37 cellular contexts compared by ENCODE assay signal in the genomic region with DNA sequence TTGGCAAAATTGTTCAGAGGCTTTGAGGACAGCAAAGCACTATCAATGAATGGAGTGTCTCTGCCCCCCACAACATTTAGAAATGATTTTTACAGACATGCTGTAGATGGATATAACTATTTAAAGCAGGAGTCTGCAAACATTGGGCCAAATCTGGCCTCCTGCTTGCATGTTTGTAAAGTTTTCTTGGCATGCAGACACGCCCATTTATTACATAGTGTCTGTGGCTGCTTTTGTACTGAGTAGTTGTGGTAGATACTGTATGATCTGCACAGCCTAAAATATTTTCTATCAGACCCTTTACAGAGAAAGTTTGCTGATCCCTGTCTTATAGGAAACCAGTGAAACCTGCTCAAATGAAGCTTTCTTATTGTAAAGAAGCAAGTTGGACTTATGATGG. TPM values are rescaled to one million over a fixed set of nuclear protein-coding genes. Genes with fewer than 3 reads are reported as not detected.
DNase-seq lines count a peak whose midpoint lies in the region; ATAC-seq, FAIRE-seq and TF ChIP-seq lines count a peak whose summit lies in the region.
"Had no signal": no experiment of that assay in that cellular context is flagged by ENCODE, and none has a peak within 500 bp of the region (broad histone marks: within the 10 kb centered on the region; RNA-seq: fewer than 3 reads in every experiment).

No MANE protein-coding gene starts in this region.

- no peaks in the 10 kb centered on the region for H3K9me3 Mint-ChIP-seq in astrocyte (ENCODE audit: unreplicated experiment)
- no peaks in the 10 kb centered on the region for H3K9me3 Mint-ChIP-seq in activated CD8-positive, alpha-beta T cell treated with anti-CD3 and anti-CD28 coated beads for 36 hours
- H3K9me3 Mint-ChIP-seq: activated CD4-positive, alpha-beta memory T cell treated with anti-CD3 and anti-CD28 coated beads, Interleukin-2, amount 10 ng/mL, durations not matched to agents 7 days and 5 days; activated T-helper 1 cell treated with anti-CD3 and anti-CD28 coated beads, Interleukin-12 subunit alpha, Interleukin-12 subunit beta, Interleukin-2, Interleukin-4 antibody, amounts not matched to agents 30 ng/mL and 10 ng/mL and 1 ng/mL, durations not matched to agents 14 hours and 24 hours and 36 hours; CD4-positive, CD25-positive, alpha-beta regulatory T cell; natural killer cell had no signal

- DNase-seq in GM04504 (ENCODE audit: low read depth) = peak; percentile 7
- DNase-seq in astrocyte (ENCODE audit: low read depth) = peak; percentile 45
- peak; percentile 15 for DNase-seq in fibroblast of mammary gland (ENCODE audit: low read depth)
- no peak for DNase-seq in activated CD8-positive, alpha-beta T cell treated with anti-CD3 and anti-CD28 coated beads for 36 hours
- DNase-seq in HUDEP-2 (lab: John Stamatoyannopoulos, UW; ENCODE audit: unreplicated experiment in 76 of 76) = no peak
- DNase-seq: activated CD4-positive, alpha-beta memory T cell treated with anti-CD3 and anti-CD28 coated beads, Interleukin-2, amount 10 ng/mL, durations not matched to agents 7 days and 5 days; activated CD8-positive, alpha-beta memory T cell treated with anti-CD3 and anti-CD28 coated beads, Interleukin-2, amount 50 U/mL, for 48 hours; activated naive CD4-positive, alpha-beta T cell treated with Interleukin-2 at 50 U/mL for 16 hours; AML-193; amniotic stem cell; Calu3; CD4-positive, CD25-positive, alpha-beta regulatory T cell; DND-41; effector CD4-positive, alpha-beta T cell; foreskin melanocyte; heart right ventricle; Karpas-422; kidney glomerular epithelial cell; lower lobe of right lung; natural killer cell; NCI-H1436; NCI-H2081 treated with DMSO at 0.1 percent for 48 hours; NCI-H2227 treated with DMSO at 0.1 percent for 48 hours; occipital lobe; Peyer's patch; psoas muscle; SHP77 treated with DMSO at 0.1 percent for 48 hours; stimulated activated CD4-positive, alpha-beta T cell treated with anti-CD3 and anti-CD28 coated beads, Interleukin-4, amount 100 ng/mL, for 24 hours; tibial artery had no signal

- H3K27ac Mint-ChIP-seq in astrocyte (ENCODE audit: unreplicated experiment) = no peak overlapping the region
- no peak overlapping the region for H3K27ac Mint-ChIP-seq in activated CD8-positive, alpha-beta T cell treated with anti-CD3 and anti-CD28 coated beads for 36 hours
- H3K27ac Mint-ChIP-seq: activated CD4-positive, alpha-beta memory T cell treated with anti-CD3 and anti-CD28 coated beads, Interleukin-2, amount 10 ng/mL, durations not matched to agents 7 days and 5 days; activated T-helper 1 cell treated with anti-CD3 and anti-CD28 coated beads, Interleukin-12 subunit alpha, Interleukin-12 subunit beta, Interleukin-2, Interleukin-4 antibody, amounts not matched to agents 30 ng/mL and 10 ng/mL and 1 ng/mL, durations not matched to agents 14 hours and 24 hours and 36 hours; CD4-positive, CD25-positive, alpha-beta regulatory T cell; natural killer cell had no signal

- no peaks in the 10 kb centered on the region for H3K79me2 ChIP-seq in astrocyte (ENCODE audit: insufficient read depth, low read length)

- H4K20me1 ChIP-seq in astrocyte (ENCODE audit: insufficient read depth, low read length) = no peaks in the 10 kb centered on the region

- H3K9me3 ChIP-seq in astrocyte (ENCODE audit: insufficient read depth, low read depth, low read length) = no peaks in the 10 kb centered on the region
- H3K9me3 ChIP-seq: breast epithelium, heart right ventricle, lower lobe of right lung, Peyer's patch, psoas muscle, tibial artery had no signal

- H3K4me1 Mint-ChIP-seq in astrocyte (ENCODE audit: low read depth, unreplicated experiment) = peaks cover 3% of the 10 kb centered on the region
- H3K4me1 Mint-ChIP-seq in activated CD8-positive, alpha-beta T cell treated with anti-CD3 and anti-CD28 coated beads for 36 hours (ENCODE audit: low read depth) = peaks cover 42% of the 10 kb centered on the region
- H3K4me1 Mint-ChIP-seq: natural killer cell had no signal

- POLR2A ChIA-PET in activated CD8-positive, alpha-beta T cell treated with anti-CD3 and anti-CD28 coated beads for 36 hours (lab: Charles Lee) = interaction anchor here (0.6 kb wide), 1 partner anchor 201 kb away, joined by 3 read pairs; no protein-coding TSS in a partner anchor

- H3K36me3 ChIP-seq in astrocyte (ENCODE audit: insufficient read depth, low read length) = peaks cover 11% of the 10 kb centered on the region
- H3K36me3 ChIP-seq: breast epithelium, Peyer's patch had no signal

- no peak overlapping the region for H3K9ac ChIP-seq in astrocyte (ENCODE audit: low read length)

- H3K27ac ChIP-seq in astrocyte (ENCODE audit: low read depth, low read length) = no peak overlapping the region
- H3K27ac ChIP-seq: breast epithelium, heart right ventricle, lower lobe of right lung, Peyer's patch, psoas muscle, tibial artery had no signal

- TF ChIP-seq CTCF in astrocyte (IDR thresholded peaks at IDR 0.05; ENCODE audit: insufficient read depth, low read depth, low read length) (no peak), fibroblast of mammary gland (conservative IDR thresholded peaks at IDR 0.05; ENCODE audit: control insufficient read depth, insufficient read depth, low read depth, low read length) (no peak)
- TF ChIP-seq CTCF in activated CD8-positive, alpha-beta T cell treated with anti-CD3 and anti-CD28 coated beads for 36 hours (IDR thresholded peaks at IDR 0.05) = no peak

- no peaks in the 10 kb centered on the region for H3K27me3 Mint-ChIP-seq in astrocyte (ENCODE audit: low read depth, unreplicated experiment)
- H3K27me3 Mint-ChIP-seq in activated CD8-positive, alpha-beta T cell treated with anti-CD3 and anti-CD28 coated beads for 36 hours = no peaks in the 10 kb centered on the region
- H3K27me3 Mint-ChIP-seq: activated CD4-positive, alpha-beta memory T cell treated with anti-CD3 and anti-CD28 coated beads, Interleukin-2, amount 10 ng/mL, durations not matched to agents 7 days and 5 days; CD4-positive, CD25-positive, alpha-beta regulatory T cell had no signal

- no peak overlapping the region for H2AFZ ChIP-seq in astrocyte (ENCODE audit: low read depth, low read length)

- H3K4me3 Mint-ChIP-seq in astrocyte (ENCODE audit: unreplicated experiment) = no peak overlapping the region
- H3K4me3 Mint-ChIP-seq in activated CD8-positive, alpha-beta T cell treated with anti-CD3 and anti-CD28 coated beads for 36 hours = no peak overlapping the region
- H3K4me3 Mint-ChIP-seq: activated CD4-positive, alpha-beta memory T cell treated with anti-CD3 and anti-CD28 coated beads, Interleukin-2, amount 10 ng/mL, durations not matched to agents 7 days and 5 days; activated T-helper 1 cell treated with anti-CD3 and anti-CD28 coated beads, Interleukin-12 subunit alpha, Interleukin-12 subunit beta, Interleukin-2, Interleukin-4 antibody, amounts not matched to agents 30 ng/mL and 10 ng/mL and 1 ng/mL, durations not matched to agents 14 hours and 24 hours and 36 hours; CD4-positive, CD25-positive, alpha-beta regulatory T cell; natural killer cell had no signal

- intact Hi-C loops in activated CD8-positive, alpha-beta T cell treated with anti-CD3 and anti-CD28 coated beads for 36 hours (cut with micrococcal nuclease) = loop anchor here (5.0 to 10.0 kb wide), 4 partner anchors 51 to 758 kb away; no protein-coding TSS in a partner anchor

- no peak overlapping the region for H3K4me3 ChIP-seq in astrocyte (ENCODE audit: insufficient read depth, low read depth, low read length)
- H3K4me3 ChIP-seq in fibroblast of mammary gland (ENCODE audit: control insufficient read depth, low read depth, low read length) = no peak overlapping the region
- H3K4me3 ChIP-seq: breast epithelium, heart right ventricle, lower lobe of right lung, Peyer's patch, psoas muscle, tibial artery had no signal

- no peaks in the 10 kb centered on the region for H3K27me3 ChIP-seq in astrocyte (ENCODE audit: insufficient read depth, low read length)
- H3K27me3 ChIP-seq: Peyer's patch, tibial artery had no signal

- peaks cover 2% of the 10 kb centered on the region for H3K36me3 Mint-ChIP-seq in astrocyte (ENCODE audit: low read depth, unreplicated experiment)
- H3K36me3 Mint-ChIP-seq in activated CD8-positive, alpha-beta T cell treated with anti-CD3 and anti-CD28 coated beads for 36 hours (ENCODE audit: low read depth) = peaks cover 54% of the 10 kb centered on the region
- H3K36me3 Mint-ChIP-seq: natural killer cell had no signal

- CTCF ChIA-PET in activated CD8-positive, alpha-beta T cell treated with anti-CD3 and anti-CD28 coated beads for 36 hours (lab: Charles Lee) = interaction anchor here (1.2 to 2.2 kb wide), 3 partner anchors 12 to 207 kb away, joined by 3 to 16 read pairs (median 4); no protein-coding TSS in a partner anchor

- ATAC-seq in HG02973 (IDR thresholded peaks at IDR 0.05; ENCODE audit: unreplicated experiment) = no peak
- no peak for ATAC-seq in activated CD8-positive, alpha-beta T cell treated with anti-CD3 and anti-CD28 coated beads for 36 hours
- no peak for ATAC-seq in GM21447 (IDR thresholded peaks at IDR 0.05; ENCODE audit: unreplicated experiment)
- ATAC-seq: activated CD4-positive, CD25-positive, alpha-beta regulatory T cell treated with anti-CD3 and anti-CD28 coated beads, Interleukin-2, amount 50 U/mL, for 24 hours; heart right ventricle; HepG2; lower lobe of right lung; natural killer cell; psoas muscle had no signal

- no peaks in the 10 kb centered on the region for H3K4me1 ChIP-seq in astrocyte (ENCODE audit: insufficient read depth, low read length)
- H3K4me1 ChIP-seq: breast epithelium, heart right ventricle, lower lobe of right lung, Peyer's patch, psoas muscle, tibial artery had no signal

- peak; percentile 83 for FAIRE-seq in astrocyte (lab: Jason Lieb, UNC)
- FAIRE-seq: colon, H54, HepG2 had no signal

- H3K4me2 ChIP-seq in astrocyte (ENCODE audit: low read length) = no peak overlapping the region

RNA-seq across cellular contexts. Expression of gene PHEX, which starts 45.5 kb away (rescaled TPM):
- 0.24 and 0.36 TPM in 2 replicates for total RNA-seq in astrocyte
- 10 to 100 TPM; 22.7 to 25.2 TPM for total RNA-seq in activated CD8-positive, alpha-beta T cell treated with anti-CD3 and anti-CD28 coated beads for 36 hours

RNA-seq across cellular contexts. Expression of gene SMS, which starts 46.1 kb away (rescaled TPM):
- 134 and 187 TPM in 2 replicates for total RNA-seq in astrocyte
- total RNA-seq in activated CD8-positive, alpha-beta T cell treated with anti-CD3 and anti-CD28 coated beads for 36 hours = 100 to 1,000 TPM; 175 to 184 TPM

Comparison
In these comparisons a context has a peak if more than half of its experiments do, and no peak if none do; other contexts are left out.
1. DNase-seq: peak in GM04504 (single experiment), astrocyte (single experiment) and fibroblast of mammary gland (single experiment); none in activated CD8-positive, alpha-beta T cell treated with anti-CD3 and anti-CD28 coated beads for 36 hours (single experiment) and HUDEP-2 (0 of 76).
2. RNA of gene PHEX, which starts 45.5 kb away (total RNA-seq): 22.7 to 25.2 TPM in activated CD8-positive, alpha-beta T cell treated with anti-CD3 and anti-CD28 coated beads for 36 hours; 0.24 to 0.36 TPM in astrocyte; every median in the first group is over 10 times any median in the second.